1 cellular context compared by ENCODE assay signal in the genomic region with DNA sequence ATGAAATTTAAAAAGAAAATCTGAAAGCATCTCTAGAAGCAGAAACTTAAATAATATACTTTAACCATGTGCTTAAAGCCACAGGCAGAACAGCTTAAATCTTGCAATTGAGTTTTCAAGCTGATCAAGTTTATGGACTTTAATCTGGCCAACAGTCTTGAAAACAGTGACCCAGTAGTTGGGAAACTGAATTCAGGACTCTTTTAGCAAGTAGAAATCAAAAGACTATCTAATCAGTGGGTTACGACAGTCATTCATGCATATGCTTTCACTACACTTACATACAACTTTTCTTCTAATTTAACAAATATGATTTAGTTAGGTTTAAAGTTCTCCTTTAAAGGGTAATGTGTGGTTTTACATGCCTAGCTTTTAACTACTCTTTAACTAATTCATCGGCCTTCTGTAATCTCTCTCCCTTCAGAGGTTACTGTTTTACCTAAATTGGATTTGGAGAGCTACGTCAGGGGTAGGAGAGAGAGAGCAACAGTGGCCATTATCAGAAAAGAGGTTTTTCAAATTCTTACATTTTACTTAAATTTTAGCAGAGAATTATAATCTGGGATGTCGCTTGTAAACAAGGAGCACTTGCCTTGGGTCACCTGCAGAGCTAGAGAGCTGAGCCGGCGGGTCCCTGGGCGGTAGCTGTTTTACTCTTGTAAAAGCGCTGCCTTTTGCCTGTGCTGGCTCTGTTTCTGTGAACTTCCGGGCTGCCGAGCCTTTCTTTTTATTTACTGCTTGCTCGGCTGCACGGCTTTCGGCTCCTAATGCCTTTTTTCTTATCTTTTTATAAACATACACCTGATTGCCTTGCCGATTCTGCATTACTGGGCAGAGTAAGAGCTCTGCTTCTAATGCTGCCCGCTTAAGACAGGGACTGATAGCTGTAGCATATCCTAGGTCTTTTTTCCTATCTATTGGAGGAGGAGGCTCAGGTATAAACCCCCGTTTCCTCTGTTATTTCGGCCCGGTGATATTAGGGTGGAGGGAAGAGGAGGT.
TF ChIP-seq lines count a peak whose summit lies in the region.

No MANE protein-coding gene starts in this region.

TF ChIP-seq in K562, 482 proteins besides CTCF, POLR2A, EP300 and RAD21 (continued from another document and continues in another):
- TF ChIP-seq, protein P1, sequence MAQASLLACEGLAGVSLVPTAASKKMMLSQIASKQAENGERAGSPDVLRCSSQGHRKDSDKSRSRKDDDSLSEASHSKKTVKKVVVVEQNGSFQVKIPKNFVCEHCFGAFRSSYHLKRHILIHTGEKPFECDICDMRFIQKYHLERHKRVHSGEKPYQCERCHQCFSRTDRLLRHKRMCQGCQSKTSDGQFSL (CRISPR knock-in tag; IDR thresholded peaks at IDR 0.05): no peak
- TF ChIP-seq, protein P1 (tag; IDR thresholded peaks at IDR 0.05): no peak
- no peak for TF ChIP-seq HEY1 (CRISPR knock-in tag; IDR thresholded peaks at IDR 0.05; ENCODE audit: borderline replicate concordance)
- no peak for TF ChIP-seq RNF2 (IDR thresholded peaks at IDR 0.05)
- TF ChIP-seq U2AF2 (optimal IDR thresholded peaks at IDR 0.05; ENCODE audit: low read depth, low read length): no peak
- no peak for TF ChIP-seq RBM25 (IDR thresholded peaks at IDR 0.05; ENCODE audit: low read depth, low read length, severe bottlenecking)
- no peak for TF ChIP-seq CAMTA2 (CRISPR knock-in tag; conservative IDR thresholded peaks at IDR 0.05)
- TF ChIP-seq ZNF57 (CRISPR knock-in tag; IDR thresholded peaks at IDR 0.05): no peak
- TF ChIP-seq, protein P2, sequence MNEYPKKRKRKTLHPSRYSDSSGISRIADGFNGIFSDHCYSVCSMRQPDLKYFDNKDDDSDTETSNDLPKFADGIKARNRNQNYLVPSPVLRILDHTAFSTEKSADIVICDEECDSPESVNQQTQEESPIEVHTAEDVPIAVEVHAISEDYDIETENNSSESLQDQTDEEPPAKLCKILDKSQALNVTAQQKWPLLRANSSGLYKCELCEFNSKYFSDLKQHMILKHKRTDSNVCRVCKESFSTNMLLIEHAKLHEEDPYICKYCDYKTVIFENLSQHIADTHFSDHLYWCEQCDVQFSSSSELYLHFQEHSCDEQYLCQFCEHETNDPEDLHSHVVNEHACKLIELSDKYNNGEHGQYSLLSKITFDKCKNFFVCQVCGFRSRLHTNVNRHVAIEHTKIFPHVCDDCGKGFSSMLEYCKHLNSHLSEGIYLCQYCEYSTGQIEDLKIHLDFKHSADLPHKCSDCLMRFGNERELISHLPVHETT (CRISPR knock-in tag; conservative IDR thresholded peaks at IDR 0.05 in 1 of 2, IDR thresholded peaks at IDR 0.05 in 1 of 2): no peak
- peak; percentile 41 for TF ChIP-seq KDM5B (IDR thresholded peaks at IDR 0.05; ENCODE audit: insufficient replicate concordance, low read depth, low read length)
- no peak for TF ChIP-seq KAT8 (IDR thresholded peaks at IDR 0.05; ENCODE audit: low read depth)
- TF ChIP-seq HMGN3 (IDR thresholded peaks at IDR 0.05; ENCODE audit: borderline replicate concordance, extremely low read depth, insufficient read length, low read depth, low read length): no peak
- TF ChIP-seq, protein P3, sequence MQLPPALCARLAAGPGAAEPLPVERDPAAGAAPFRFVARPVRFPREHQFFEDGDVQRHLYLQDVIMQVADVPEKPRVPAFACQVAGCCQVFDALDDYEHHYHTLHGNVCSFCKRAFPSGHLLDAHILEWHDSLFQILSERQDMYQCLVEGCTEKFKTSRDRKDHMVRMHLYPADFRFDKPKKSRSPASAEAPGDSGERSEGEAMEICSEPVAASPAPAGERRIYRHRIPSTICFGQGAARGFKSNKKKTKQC (CRISPR knock-in tag; IDR thresholded peaks at IDR 0.05): no peak
- 0 out of 2 replicates have a peak, but pooled peaks have one; percentile 34 for TF ChIP-seq POLR2G (IDR thresholded peaks at IDR 0.05; ENCODE audit: low read depth, low read length)
- TF ChIP-seq, protein P4, sequence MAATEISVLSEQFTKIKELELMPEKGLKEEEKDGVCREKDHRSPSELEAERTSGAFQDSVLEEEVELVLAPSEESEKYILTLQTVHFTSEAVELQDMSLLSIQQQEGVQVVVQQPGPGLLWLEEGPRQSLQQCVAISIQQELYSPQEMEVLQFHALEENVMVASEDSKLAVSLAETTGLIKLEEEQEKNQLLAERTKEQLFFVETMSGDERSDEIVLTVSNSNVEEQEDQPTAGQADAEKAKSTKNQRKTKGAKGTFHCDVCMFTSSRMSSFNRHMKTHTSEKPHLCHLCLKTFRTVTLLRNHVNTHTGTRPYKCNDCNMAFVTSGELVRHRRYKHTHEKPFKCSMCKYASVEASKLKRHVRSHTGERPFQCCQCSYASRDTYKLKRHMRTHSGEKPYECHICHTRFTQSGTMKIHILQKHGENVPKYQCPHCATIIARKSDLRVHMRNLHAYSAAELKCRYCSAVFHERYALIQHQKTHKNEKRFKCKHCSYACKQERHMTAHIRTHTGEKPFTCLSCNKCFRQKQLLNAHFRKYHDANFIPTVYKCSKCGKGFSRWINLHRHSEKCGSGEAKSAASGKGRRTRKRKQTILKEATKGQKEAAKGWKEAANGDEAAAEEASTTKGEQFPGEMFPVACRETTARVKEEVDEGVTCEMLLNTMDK (IDR thresholded peaks at IDR 0.05; ENCODE audit: borderline replicate concordance, insufficient read depth, low read depth, low read length, poor library complexity, severe bottlenecking): no peak
- no peak for TF ChIP-seq ILF3 (IDR thresholded peaks at IDR 0.05; ENCODE audit: borderline replicate concordance)
- TF ChIP-seq, protein P5, sequence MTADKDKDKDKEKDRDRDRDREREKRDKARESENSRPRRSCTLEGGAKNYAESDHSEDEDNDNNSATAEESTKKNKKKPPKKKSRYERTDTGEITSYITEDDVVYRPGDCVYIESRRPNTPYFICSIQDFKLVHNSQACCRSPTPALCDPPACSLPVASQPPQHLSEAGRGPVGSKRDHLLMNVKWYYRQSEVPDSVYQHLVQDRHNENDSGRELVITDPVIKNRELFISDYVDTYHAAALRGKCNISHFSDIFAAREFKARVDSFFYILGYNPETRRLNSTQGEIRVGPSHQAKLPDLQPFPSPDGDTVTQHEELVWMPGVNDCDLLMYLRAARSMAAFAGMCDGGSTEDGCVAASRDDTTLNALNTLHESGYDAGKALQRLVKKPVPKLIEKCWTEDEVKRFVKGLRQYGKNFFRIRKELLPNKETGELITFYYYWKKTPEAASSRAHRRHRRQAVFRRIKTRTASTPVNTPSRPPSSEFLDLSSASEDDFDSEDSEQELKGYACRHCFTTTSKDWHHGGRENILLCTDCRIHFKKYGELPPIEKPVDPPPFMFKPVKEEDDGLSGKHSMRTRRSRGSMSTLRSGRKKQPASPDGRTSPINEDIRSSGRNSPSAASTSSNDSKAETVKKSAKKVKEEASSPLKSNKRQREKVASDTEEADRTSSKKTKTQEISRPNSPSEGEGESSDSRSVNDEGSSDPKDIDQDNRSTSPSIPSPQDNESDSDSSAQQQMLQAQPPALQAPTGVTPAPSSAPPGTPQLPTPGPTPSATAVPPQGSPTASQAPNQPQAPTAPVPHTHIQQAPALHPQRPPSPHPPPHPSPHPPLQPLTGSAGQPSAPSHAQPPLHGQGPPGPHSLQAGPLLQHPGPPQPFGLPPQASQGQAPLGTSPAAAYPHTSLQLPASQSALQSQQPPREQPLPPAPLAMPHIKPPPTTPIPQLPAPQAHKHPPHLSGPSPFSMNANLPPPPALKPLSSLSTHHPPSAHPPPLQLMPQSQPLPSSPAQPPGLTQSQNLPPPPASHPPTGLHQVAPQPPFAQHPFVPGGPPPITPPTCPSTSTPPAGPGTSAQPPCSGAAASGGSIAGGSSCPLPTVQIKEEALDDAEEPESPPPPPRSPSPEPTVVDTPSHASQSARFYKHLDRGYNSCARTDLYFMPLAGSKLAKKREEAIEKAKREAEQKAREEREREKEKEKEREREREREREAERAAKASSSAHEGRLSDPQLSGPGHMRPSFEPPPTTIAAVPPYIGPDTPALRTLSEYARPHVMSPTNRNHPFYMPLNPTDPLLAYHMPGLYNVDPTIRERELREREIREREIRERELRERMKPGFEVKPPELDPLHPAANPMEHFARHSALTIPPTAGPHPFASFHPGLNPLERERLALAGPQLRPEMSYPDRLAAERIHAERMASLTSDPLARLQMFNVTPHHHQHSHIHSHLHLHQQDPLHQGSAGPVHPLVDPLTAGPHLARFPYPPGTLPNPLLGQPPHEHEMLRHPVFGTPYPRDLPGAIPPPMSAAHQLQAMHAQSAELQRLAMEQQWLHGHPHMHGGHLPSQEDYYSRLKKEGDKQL (CRISPR knock-in tag; IDR thresholded peaks at IDR 0.05; ENCODE audit: borderline replicate concordance): no peak
- TF ChIP-seq, protein P6, sequence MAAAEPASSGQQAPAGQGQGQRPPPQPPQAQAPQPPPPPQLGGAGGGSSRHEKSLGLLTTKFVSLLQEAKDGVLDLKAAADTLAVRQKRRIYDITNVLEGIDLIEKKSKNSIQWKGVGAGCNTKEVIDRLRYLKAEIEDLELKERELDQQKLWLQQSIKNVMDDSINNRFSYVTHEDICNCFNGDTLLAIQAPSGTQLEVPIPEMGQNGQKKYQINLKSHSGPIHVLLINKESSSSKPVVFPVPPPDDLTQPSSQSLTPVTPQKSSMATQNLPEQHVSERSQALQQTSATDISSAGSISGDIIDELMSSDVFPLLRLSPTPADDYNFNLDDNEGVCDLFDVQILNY (CRISPR knock-in tag; IDR thresholded peaks at IDR 0.05): no peak
- TF ChIP-seq, protein P7, sequence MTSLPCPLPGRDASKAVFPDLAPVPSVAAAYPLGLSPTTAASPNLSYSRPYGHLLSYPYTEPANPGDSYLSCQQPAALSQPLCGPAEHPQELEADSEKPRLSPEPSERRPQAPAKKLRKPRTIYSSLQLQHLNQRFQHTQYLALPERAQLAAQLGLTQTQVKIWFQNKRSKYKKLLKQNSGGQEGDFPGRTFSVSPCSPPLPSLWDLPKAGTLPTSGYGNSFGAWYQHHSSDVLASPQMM (CRISPR knock-in tag; IDR thresholded peaks at IDR 0.05): no peak
- TF ChIP-seq ZNF668 (CRISPR knock-in tag; IDR thresholded peaks at IDR 0.05): no peak
- TF ChIP-seq JUNB (CRISPR knock-in tag; conservative IDR thresholded peaks at IDR 0.05): no peak
- TF ChIP-seq, protein P8, sequence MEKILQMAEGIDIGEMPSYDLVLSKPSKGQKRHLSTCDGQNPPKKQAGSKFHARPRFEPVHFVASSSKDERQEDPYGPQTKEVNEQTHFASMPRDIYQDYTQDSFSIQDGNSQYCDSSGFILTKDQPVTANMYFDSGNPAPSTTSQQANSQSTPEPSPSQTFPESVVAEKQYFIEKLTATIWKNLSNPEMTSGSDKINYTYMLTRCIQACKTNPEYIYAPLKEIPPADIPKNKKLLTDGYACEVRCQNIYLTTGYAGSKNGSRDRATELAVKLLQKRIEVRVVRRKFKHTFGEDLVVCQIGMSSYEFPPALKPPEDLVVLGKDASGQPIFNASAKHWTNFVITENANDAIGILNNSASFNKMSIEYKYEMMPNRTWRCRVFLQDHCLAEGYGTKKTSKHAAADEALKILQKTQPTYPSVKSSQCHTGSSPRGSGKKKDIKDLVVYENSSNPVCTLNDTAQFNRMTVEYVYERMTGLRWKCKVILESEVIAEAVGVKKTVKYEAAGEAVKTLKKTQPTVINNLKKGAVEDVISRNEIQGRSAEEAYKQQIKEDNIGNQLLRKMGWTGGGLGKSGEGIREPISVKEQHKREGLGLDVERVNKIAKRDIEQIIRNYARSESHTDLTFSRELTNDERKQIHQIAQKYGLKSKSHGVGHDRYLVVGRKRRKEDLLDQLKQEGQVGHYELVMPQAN (IDR thresholded peaks at IDR 0.05; ENCODE audit: borderline replicate concordance): no peak
- no peak for TF ChIP-seq ZNF583 (CRISPR knock-in tag; IDR thresholded peaks at IDR 0.05)
- TF ChIP-seq RFX1 (IDR thresholded peaks at IDR 0.05): peak; percentile 9; the same call in 1 of the 2 replicates
- no peak for TF ChIP-seq ZBTB8A (IDR thresholded peaks at IDR 0.05; ENCODE audit: partially characterized antibody)
- 0 out of 2 replicates have a peak, but pooled peaks have one; percentile 8 for TF ChIP-seq BHLHE40 (IDR thresholded peaks at IDR 0.05; ENCODE audit: low read length)
- TF ChIP-seq NFIX (CRISPR knock-in tag; IDR thresholded peaks at IDR 0.05; ENCODE audit: low read depth): no peak
- TF ChIP-seq, protein P9, sequence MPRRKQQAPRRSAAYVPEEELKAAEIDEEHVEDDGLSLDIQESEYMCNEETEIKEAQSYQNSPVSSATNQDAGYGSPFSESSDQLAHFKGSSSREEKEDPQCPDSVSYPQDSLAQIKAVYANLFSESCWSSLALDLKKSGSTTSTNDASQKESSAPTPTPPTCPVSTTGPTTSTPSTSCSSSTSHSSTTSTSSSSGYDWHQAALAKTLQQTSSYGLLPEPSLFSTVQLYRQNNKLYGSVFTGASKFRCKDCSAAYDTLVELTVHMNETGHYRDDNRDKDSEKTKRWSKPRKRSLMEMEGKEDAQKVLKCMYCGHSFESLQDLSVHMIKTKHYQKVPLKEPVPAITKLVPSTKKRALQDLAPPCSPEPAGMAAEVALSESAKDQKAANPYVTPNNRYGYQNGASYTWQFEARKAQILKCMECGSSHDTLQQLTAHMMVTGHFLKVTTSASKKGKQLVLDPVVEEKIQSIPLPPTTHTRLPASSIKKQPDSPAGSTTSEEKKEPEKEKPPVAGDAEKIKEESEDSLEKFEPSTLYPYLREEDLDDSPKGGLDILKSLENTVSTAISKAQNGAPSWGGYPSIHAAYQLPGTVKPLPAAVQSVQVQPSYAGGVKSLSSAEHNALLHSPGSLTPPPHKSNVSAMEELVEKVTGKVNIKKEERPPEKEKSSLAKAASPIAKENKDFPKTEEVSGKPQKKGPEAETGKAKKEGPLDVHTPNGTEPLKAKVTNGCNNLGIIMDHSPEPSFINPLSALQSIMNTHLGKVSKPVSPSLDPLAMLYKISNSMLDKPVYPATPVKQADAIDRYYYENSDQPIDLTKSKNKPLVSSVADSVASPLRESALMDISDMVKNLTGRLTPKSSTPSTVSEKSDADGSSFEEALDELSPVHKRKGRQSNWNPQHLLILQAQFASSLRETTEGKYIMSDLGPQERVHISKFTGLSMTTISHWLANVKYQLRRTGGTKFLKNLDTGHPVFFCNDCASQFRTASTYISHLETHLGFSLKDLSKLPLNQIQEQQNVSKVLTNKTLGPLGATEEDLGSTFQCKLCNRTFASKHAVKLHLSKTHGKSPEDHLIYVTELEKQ (CRISPR knock-in tag; IDR thresholded peaks at IDR 0.05): no peak
- TF ChIP-seq PTBP1 (IDR thresholded peaks at IDR 0.05; ENCODE audit: low read depth, low read length): no peak
- TF ChIP-seq, protein P10, sequence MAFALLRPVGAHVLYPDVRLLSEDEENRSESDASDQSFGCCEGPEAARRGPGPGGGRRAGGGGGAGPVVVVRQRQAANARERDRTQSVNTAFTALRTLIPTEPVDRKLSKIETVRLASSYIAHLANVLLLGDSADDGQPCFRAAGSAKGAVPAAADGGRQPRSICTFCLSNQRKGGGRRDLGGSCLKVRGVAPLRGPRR (CRISPR knock-in tag; IDR thresholded peaks at IDR 0.05): no peak
- no peak for TF ChIP-seq NR2F6 (CRISPR knock-in tag; IDR thresholded peaks at IDR 0.05)
- TF ChIP-seq ZNF551 (CRISPR knock-in tag; IDR thresholded peaks at IDR 0.05): no peak
- TF ChIP-seq ZNF347 (CRISPR knock-in tag; IDR thresholded peaks at IDR 0.05; ENCODE audit: low read depth): no peak
- 0 out of 4 replicates have a peak, but pooled peaks of 1 of the 2 experiments have one; percentile 12 for TF ChIP-seq MAZ (CRISPR knock-in tag; conservative IDR thresholded peaks at IDR 0.05 in 1 of 2, IDR thresholded peaks at IDR 0.05 in 1 of 2)
